ENCODE assay signal across 21 cellular contexts in the genomic region with DNA sequence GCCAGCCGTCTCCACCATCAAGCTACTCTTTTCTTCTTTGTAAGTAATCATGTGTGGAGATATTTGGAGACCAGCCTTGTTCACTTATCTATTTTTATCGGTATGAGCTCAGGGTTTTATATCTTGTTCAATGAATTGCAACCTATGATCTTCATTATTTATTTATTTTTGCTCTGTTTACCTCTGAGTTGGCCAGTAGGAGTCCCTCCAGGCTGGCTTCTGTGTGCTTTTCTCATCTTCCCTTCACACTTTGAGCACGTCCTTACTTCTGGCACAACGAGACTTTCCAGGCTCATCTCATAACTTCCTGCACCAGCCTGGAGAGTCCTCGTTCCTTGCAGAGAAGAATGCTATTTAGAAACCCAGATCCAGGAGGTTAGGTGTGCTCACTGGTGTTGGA.
DNase-seq lines count a peak whose midpoint lies in the region; ATAC-seq and TF ChIP-seq lines count a peak whose summit lies in the region.
"Had no signal": no experiment of that assay in that cellular context is flagged by ENCODE, and none has a peak within 500 bp of the region (broad histone marks: within the 10 kb centered on the region; RNA-seq: fewer than 3 reads in every experiment).

No MANE protein-coding gene starts in this region.

- no peaks in the 10 kb centered on the region for H4K20me1 ChIP-seq in GM23338 (replicated peaks; ENCODE audit: insufficient read depth)
- H4K20me1 ChIP-seq in PC-3 (ENCODE audit: low read length), result no peaks in the 10 kb centered on the region
- H4K20me1 ChIP-seq: BLaER1 had no signal

- POLR2A ChIA-PET in PC-3 (lab: Charles Lee; ENCODE audit: unreplicated experiment), result interaction anchor here (0.5 kb wide), 1 partner anchor 141 kb away, joined by 3 read pairs; no protein-coding TSS in a partner anchor
- POLR2A ChIA-PET in WTC11 (lab: Charles Lee), result no interaction called here

- H3K4me3 Mint-ChIP-seq in GM23338 (no peak overlapping the region), WTC11 (no peak overlapping the region)
- H3K4me3 Mint-ChIP-seq: CD4-positive, alpha-beta memory T cell; T-helper 17 cell had no signal

- H2AFZ ChIP-seq in GM23338 (no peak overlapping the region), PC-3 (ENCODE audit: low read length) (no peak overlapping the region)

- H3K9me3 ChIP-seq in PC-3 (ENCODE audit: low read length), result no peaks in the 10 kb centered on the region
- H3K9me3 ChIP-seq: BLaER1, Caco-2 had no signal

- no peaks in the 10 kb centered on the region for H3K4me1 ChIP-seq in GM23338 (ENCODE audit: insufficient read depth)
- H3K4me1 ChIP-seq in PC-3 (ENCODE audit: insufficient read depth, low read length), result peaks cover 11% of the 10 kb centered on the region; the same call in 1 of the 2 replicates
- H3K4me1 ChIP-seq: BLaER1, Caco-2 had no signal

- CTCF ChIA-PET in PC-3 (lab: Charles Lee), result no interaction called here
- CTCF ChIA-PET in WTC11 (lab: Charles Lee), result interaction anchor here (0.6 to 2.0 kb wide), 3 partner anchors 13 to 243 kb away, joined by 3 to 5 read pairs (median 3); no protein-coding TSS in a partner anchor

- peaks cover 8% of the 10 kb centered on the region for H3K27me3 Mint-ChIP-seq in GM23338 (ENCODE audit: insufficient read depth, low read depth, poor library complexity)
- peaks cover 2% of the 10 kb centered on the region; the same call in 1 of the 2 replicates for H3K27me3 Mint-ChIP-seq in WTC11 (ENCODE audit: low read depth)

- H3F3A ChIP-seq in GM23338 (replicated peaks; ENCODE audit: low read depth), result no peaks in the 10 kb centered on the region
- no peaks in the 10 kb centered on the region for H3F3A ChIP-seq in PC-3 (ENCODE audit: low read length, unreplicated experiment)

- H3K36me3 ChIP-seq in GM23338 (ENCODE audit: insufficient read depth), result no peaks in the 10 kb centered on the region
- H3K36me3 ChIP-seq in PC-3 (ENCODE audit: low read depth, low read length), result no peaks in the 10 kb centered on the region
- H3K36me3 ChIP-seq: BLaER1 had no signal

- no TSS peak for BruUV-seq in PC-3 (replicated peaks; lab: Mats Ljungman, UMichigan)

- no peaks in the 10 kb centered on the region for H3K9me3 Mint-ChIP-seq in GM23338
- H3K9me3 Mint-ChIP-seq in WTC11, result no peaks in the 10 kb centered on the region

- peak; percentile 21 to 45; a peak in 3 of 4 replicates for TF ChIP-seq CTCF in GM23338 (conservative IDR thresholded peaks at IDR 0.05; ENCODE audit: low read depth in 2 of 2)
- TF ChIP-seq CTCF in PC-3 (conservative IDR thresholded peaks at IDR 0.05; ENCODE audit: low read depth, low read length), result peak; percentile 31; the same call in 1 of the 2 replicates
- TF ChIP-seq CTCF in WTC11 (IDR thresholded peaks at IDR 0.05), result no peak

- intact Hi-C loops in PC-3 (cut with micrococcal nuclease), result no loop called here

- ATAC-seq in GM23338, result no peak
- ATAC-seq in PC-3, result no peak
- ATAC-seq in WTC11, result no peak
- ATAC-seq: Panc1, T-helper 17 cell had no signal

- H3K27ac ChIP-seq in GM23338 (ENCODE audit: low read depth) (no peak overlapping the region), PC-3 (ENCODE audit: low read length) (no peak overlapping the region)
- H3K27ac ChIP-seq: BLaER1 had no signal

- H3K27ac Mint-ChIP-seq in GM23338 (no peak overlapping the region), WTC11 (no peak overlapping the region)
- H3K27ac Mint-ChIP-seq: T-helper 17 cell had no signal

- H3K36me3 Mint-ChIP-seq in GM23338 (ENCODE audit: low read depth) (no peaks in the 10 kb centered on the region), WTC11 (no peaks in the 10 kb centered on the region)
- H3K36me3 Mint-ChIP-seq: CD4-positive, alpha-beta memory T cell had no signal

- no peak for DNase-seq in GM23338 (ENCODE audit: low spot score)
- no peak for DNase-seq in PC-3
- DNase-seq in ecto neural progenitor cell (ENCODE audit: low spot score), result peak; percentile 7
- DNase-seq in NCI-H524 treated with DMSO at 0.1 percent for 48 hours (lab: John Stamatoyannopoulos, UW), result no peak
- DNase-seq in NCI-H1930 (lab: John Stamatoyannopoulos, UW), result no peak
- no peak for DNase-seq in WTC11 (ENCODE audit: low spot score)
- no peak for DNase-seq in activated gamma-delta T cell (lab: John Stamatoyannopoulos, UW)
- DNase-seq: Caco-2; CD4-positive, alpha-beta memory T cell; DND-41; GOT3; NCI-H1092; NCI-H1436 treated with DMSO at 0.1 percent for 48 hours; NCI-H2029; NCI-H2227 treated with DMSO at 0.1 percent for 48 hours; NCI-H510A; NCI-H774; NK-92 treated with Interleukin-12 subunit alpha and Interleukin-12 subunit beta, amount 100 ng/mL, for 24 hours; T-helper 17 cell had no signal

- H3K79me2 ChIP-seq in GM23338 (replicated peaks; ENCODE audit: insufficient read depth) (no peaks in the 10 kb centered on the region), PC-3 (ENCODE audit: low read length) (no peaks in the 10 kb centered on the region)

- H3K4me2 ChIP-seq in GM23338 (no peak overlapping the region), PC-3 (ENCODE audit: low read length) (no peak overlapping the region)
- H3K4me2 ChIP-seq: BLaER1 had no signal

- H3K9me2 ChIP-seq in GM23338 (ENCODE audit: insufficient read depth), result 0 out of 2 replicates have a peak, but pooled peaks cover 2% of the 10 kb centered on the region
- H3K9me2 ChIP-seq in PC-3 (replicated peaks; ENCODE audit: low read length), result no peaks in the 10 kb centered on the region

- H3K27me3 ChIP-seq in GM23338 (ENCODE audit: insufficient read depth), result no peaks in the 10 kb centered on the region
- peaks cover 39% of the 10 kb centered on the region; the same call in 1 of the 2 replicates for H3K27me3 ChIP-seq in PC-3 (ENCODE audit: low read length)
- H3K27me3 ChIP-seq: BLaER1 had no signal

- H3K4me3 ChIP-seq in GM23338 (no peak overlapping the region), PC-3 (ENCODE audit: low read length) (no peak overlapping the region)
- H3K4me3 ChIP-seq: BLaER1 had no signal

- H3K4me1 Mint-ChIP-seq in GM23338 (no peaks in the 10 kb centered on the region), WTC11 (no peaks in the 10 kb centered on the region)
- H3K4me1 Mint-ChIP-seq: CD4-positive, alpha-beta memory T cell; T-helper 17 cell had no signal

- H3K9ac ChIP-seq in PC-3 (ENCODE audit: low read length), result no peak overlapping the region
- H3K9ac ChIP-seq: BLaER1 had no signal

TF ChIP-seq in GM23338, 12 proteins besides CTCF, POLR2A, EP300 and RAD21 (continues in another document):
- TF ChIP-seq EZH2phosphoT487 (IDR thresholded peaks at IDR 0.05; ENCODE audit: unreplicated experiment), result no peak
- TF ChIP-seq CREB1 (CRISPR knock-in tag; IDR thresholded peaks at IDR 0.05; ENCODE audit: low read depth), result no peak
- TF ChIP-seq, protein P1, sequence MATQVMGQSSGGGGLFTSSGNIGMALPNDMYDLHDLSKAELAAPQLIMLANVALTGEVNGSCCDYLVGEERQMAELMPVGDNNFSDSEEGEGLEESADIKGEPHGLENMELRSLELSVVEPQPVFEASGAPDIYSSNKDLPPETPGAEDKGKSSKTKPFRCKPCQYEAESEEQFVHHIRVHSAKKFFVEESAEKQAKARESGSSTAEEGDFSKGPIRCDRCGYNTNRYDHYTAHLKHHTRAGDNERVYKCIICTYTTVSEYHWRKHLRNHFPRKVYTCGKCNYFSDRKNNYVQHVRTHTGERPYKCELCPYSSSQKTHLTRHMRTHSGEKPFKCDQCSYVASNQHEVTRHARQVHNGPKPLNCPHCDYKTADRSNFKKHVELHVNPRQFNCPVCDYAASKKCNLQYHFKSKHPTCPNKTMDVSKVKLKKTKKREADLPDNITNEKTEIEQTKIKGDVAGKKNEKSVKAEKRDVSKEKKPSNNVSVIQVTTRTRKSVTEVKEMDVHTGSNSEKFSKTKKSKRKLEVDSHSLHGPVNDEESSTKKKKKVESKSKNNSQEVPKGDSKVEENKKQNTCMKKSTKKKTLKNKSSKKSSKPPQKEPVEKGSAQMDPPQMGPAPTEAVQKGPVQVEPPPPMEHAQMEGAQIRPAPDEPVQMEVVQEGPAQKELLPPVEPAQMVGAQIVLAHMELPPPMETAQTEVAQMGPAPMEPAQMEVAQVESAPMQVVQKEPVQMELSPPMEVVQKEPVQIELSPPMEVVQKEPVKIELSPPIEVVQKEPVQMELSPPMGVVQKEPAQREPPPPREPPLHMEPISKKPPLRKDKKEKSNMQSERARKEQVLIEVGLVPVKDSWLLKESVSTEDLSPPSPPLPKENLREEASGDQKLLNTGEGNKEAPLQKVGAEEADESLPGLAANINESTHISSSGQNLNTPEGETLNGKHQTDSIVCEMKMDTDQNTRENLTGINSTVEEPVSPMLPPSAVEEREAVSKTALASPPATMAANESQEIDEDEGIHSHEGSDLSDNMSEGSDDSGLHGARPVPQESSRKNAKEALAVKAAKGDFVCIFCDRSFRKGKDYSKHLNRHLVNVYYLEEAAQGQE (IDR thresholded peaks at IDR 0.05; ENCODE audit: unreplicated experiment), result no peak
- no peak for TF ChIP-seq POLR2AphosphoS5 (IDR thresholded peaks at IDR 0.05; ENCODE audit: low read depth)

TF ChIP-seq in WTC11, 78 proteins besides CTCF, POLR2A, EP300 and RAD21:
- TF ChIP-seq, protein P2, sequence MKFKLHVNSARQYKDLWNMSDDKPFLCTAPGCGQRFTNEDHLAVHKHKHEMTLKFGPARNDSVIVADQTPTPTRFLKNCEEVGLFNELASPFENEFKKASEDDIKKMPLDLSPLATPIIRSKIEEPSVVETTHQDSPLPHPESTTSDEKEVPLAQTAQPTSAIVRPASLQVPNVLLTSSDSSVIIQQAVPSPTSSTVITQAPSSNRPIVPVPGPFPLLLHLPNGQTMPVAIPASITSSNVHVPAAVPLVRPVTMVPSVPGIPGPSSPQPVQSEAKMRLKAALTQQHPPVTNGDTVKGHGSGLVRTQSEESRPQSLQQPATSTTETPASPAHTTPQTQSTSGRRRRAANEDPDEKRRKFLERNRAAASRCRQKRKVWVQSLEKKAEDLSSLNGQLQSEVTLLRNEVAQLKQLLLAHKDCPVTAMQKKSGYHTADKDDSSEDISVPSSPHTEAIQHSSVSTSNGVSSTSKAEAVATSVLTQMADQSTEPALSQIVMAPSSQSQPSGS (CRISPR knock-in tag; IDR thresholded peaks at IDR 0.05; ENCODE audit: borderline replicate concordance, low read depth), result no peak
